24 cellular contexts compared by ENCODE assay signal in the genomic region with DNA sequence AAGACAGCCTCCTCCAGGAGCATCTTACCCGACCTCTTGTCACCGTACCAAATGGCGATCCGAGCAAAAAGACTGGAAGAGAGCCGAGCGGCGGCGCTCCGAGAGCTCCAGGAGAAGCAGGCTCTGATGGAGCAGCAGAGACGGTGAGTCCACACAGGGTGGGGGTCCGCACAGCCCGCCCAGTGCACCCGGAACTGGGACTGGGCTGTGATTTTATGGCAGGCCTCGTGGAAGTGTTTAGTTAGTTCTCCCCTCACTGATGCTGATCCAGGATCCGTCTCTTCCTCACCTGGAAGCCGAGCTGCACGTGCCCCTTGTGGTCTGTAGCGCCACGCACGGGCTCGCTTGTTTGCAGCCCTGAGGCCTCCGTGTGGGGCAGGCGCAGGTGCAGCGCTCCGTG.
"Had no signal": no experiment of that assay in that cellular context is flagged by ENCODE, and none has a peak within 500 bp of the region (broad histone marks: within the 10 kb centered on the region; RNA-seq: fewer than 3 reads in every experiment).

No MANE protein-coding gene starts in this region.

- H3K27me3 ChIP-seq: adrenal gland, colonic mucosa, esophagus squamous epithelium, gastrocnemius medialis, heart right ventricle, thyroid gland had no signal

- H3K9me3 Mint-ChIP-seq: activated CD4-positive, alpha-beta memory T cell treated with anti-CD3 and anti-CD28 coated beads, Interleukin-2, amount 10 ng/mL, durations not matched to agents 7 days and 5 days; activated CD4-positive, alpha-beta T cell treated with anti-CD3 and anti-CD28 coated beads, Interleukin-2, amount 10 ng/mL, durations not matched to agents 24 days and 14 days; activated naive CD4-positive, alpha-beta T cell treated with anti-CD3 and anti-CD28 coated beads, Interleukin-2, amount 50 U/mL, for 24 hours; central memory CD8-positive, alpha-beta T cell; nephron progenitor cell; stimulated activated naive CD8-positive, alpha-beta T cell treated with anti-CD3 and anti-CD28 coated beads, Interleukin-15, Interleukin-2, amounts not matched to agents 100 ng/mL and 50 ng/mL, for 24 hours had no signal

- DNase-seq: activated CD4-positive, alpha-beta memory T cell treated with anti-CD3 and anti-CD28 coated beads, Interleukin-2, amount 10 ng/mL, durations not matched to agents 7 days and 5 days; activated CD4-positive, alpha-beta T cell treated with anti-CD3 and anti-CD28 coated beads, Interleukin-2, amount 10 ng/mL, durations not matched to agents 24 days and 14 days; activated gamma-delta T cell; activated T-cell treated with anti-CD3 and anti-CD28 coated beads for 4 hours; adrenal gland; colonic mucosa; esophagus squamous epithelium; gastrocnemius medialis; heart right ventricle; left colon; lower lobe of right lung; mesendoderm; nephron progenitor cell; nucleus accumbens; stimulated activated CD4-positive, alpha-beta T cell treated with anti-CD3 and anti-CD28 coated beads, Interleukin-4, amount 100 ng/mL, for 24 hours; substantia nigra; thyroid gland had no signal

- ATAC-seq: activated CD4-positive, CD25-positive, alpha-beta regulatory T cell treated with anti-CD3 and anti-CD28 coated beads, Interleukin-2, amount 50 U/mL, for 24 hours; gastrocnemius medialis; heart right ventricle; left colon; lower lobe of right lung; mucosa of descending colon had no signal

- H3K4me1 Mint-ChIP-seq: activated CD4-positive, alpha-beta memory T cell treated with anti-CD3 and anti-CD28 coated beads, Interleukin-2, amount 10 ng/mL, durations not matched to agents 7 days and 5 days had no signal

- H3K4me1 ChIP-seq: adrenal gland, colonic mucosa, esophagus squamous epithelium, gastrocnemius medialis, heart right ventricle, lower lobe of right lung, thyroid gland had no signal

- H3K27ac ChIP-seq: adrenal gland, colonic mucosa, esophagus squamous epithelium, gastrocnemius medialis, heart right ventricle, lower lobe of right lung, thyroid gland had no signal

- H3K27ac Mint-ChIP-seq: activated CD4-positive, alpha-beta memory T cell treated with anti-CD3 and anti-CD28 coated beads, Interleukin-2, amount 10 ng/mL, durations not matched to agents 7 days and 5 days; activated CD4-positive, alpha-beta T cell treated with anti-CD3 and anti-CD28 coated beads, Interleukin-2, amount 10 ng/mL, durations not matched to agents 24 days and 14 days; activated naive CD4-positive, alpha-beta T cell treated with anti-CD3 and anti-CD28 coated beads, Interleukin-2, amount 50 U/mL, for 24 hours; nephron progenitor cell; stimulated activated naive CD8-positive, alpha-beta T cell treated with anti-CD3 and anti-CD28 coated beads, Interleukin-15, Interleukin-2, amounts not matched to agents 100 ng/mL and 50 ng/mL, for 24 hours had no signal

- H3K27me3 Mint-ChIP-seq: activated CD4-positive, alpha-beta memory T cell treated with anti-CD3 and anti-CD28 coated beads, Interleukin-2, amount 10 ng/mL, durations not matched to agents 7 days and 5 days; activated CD4-positive, alpha-beta T cell treated with anti-CD3 and anti-CD28 coated beads, Interleukin-2, amount 10 ng/mL, durations not matched to agents 24 days and 14 days; activated naive CD4-positive, alpha-beta T cell treated with anti-CD3 and anti-CD28 coated beads, Interleukin-2, amount 50 U/mL, for 24 hours; central memory CD8-positive, alpha-beta T cell; stimulated activated naive CD8-positive, alpha-beta T cell treated with anti-CD3 and anti-CD28 coated beads, Interleukin-15, Interleukin-2, amounts not matched to agents 100 ng/mL and 50 ng/mL, for 24 hours had no signal

- H3K4me3 ChIP-seq: adrenal gland, colonic mucosa, esophagus squamous epithelium, gastrocnemius medialis, heart right ventricle, lower lobe of right lung, mucosa of descending colon, thyroid gland had no signal

- FAIRE-seq: astrocyte, keratinocyte had no signal

- H3K9me3 ChIP-seq: adrenal gland, colonic mucosa, esophagus squamous epithelium, gastrocnemius medialis, heart right ventricle, lower lobe of right lung, mucosa of descending colon, thyroid gland had no signal

- H3K4me3 Mint-ChIP-seq: activated CD4-positive, alpha-beta memory T cell treated with anti-CD3 and anti-CD28 coated beads, Interleukin-2, amount 10 ng/mL, durations not matched to agents 7 days and 5 days; activated CD4-positive, alpha-beta T cell treated with anti-CD3 and anti-CD28 coated beads, Interleukin-2, amount 10 ng/mL, durations not matched to agents 24 days and 14 days; activated naive CD4-positive, alpha-beta T cell treated with anti-CD3 and anti-CD28 coated beads, Interleukin-2, amount 50 U/mL, for 24 hours; central memory CD8-positive, alpha-beta T cell; nephron progenitor cell; stimulated activated naive CD8-positive, alpha-beta T cell treated with anti-CD3 and anti-CD28 coated beads, Interleukin-15, Interleukin-2, amounts not matched to agents 100 ng/mL and 50 ng/mL, for 24 hours had no signal

- H3K36me3 ChIP-seq: colonic mucosa, gastrocnemius medialis had no signal
